1 cellular context compared by ENCODE assay signal in the genomic region with DNA sequence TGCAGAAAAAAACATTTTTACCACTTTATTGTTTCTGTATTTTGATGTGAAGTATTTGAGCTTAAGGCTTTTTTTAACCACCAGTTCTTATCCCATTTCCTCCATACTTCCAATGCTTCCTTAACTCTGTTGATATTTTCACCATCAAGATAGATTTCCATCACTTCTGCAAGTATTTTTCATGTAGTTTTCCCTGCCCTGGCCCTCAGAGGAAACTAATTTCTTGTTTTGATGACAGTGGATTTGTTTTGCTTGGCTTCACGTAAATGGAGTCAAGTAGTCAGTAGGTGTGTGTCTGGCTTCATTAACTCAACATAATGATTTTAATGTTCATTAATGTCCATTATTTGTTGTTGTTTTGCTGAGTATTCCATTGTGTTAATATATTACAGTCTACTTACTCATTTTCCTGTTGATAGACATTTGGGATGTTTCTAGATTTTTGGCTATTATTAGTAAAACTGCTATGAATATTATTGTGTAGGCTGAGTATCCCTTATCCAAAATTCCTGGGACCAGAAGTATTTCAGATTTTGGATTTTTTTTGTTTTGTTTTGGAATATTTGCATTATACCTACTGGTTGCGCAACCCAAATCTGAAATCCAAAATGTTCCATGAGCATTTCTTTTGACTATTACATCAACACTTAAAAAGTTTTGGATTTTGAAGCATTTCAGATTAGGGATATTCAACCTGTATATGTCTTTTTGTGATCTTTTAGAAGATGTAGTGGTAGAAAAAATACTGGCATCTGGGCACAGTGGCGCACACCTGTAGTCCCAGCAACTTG.
TF ChIP-seq lines count a peak whose summit lies in the region.

No MANE protein-coding gene starts in this region.

TF ChIP-seq in GM23338, 12 proteins besides CTCF, POLR2A, EP300 and RAD21 (continued from another document):
- TF ChIP-seq, protein P1, sequence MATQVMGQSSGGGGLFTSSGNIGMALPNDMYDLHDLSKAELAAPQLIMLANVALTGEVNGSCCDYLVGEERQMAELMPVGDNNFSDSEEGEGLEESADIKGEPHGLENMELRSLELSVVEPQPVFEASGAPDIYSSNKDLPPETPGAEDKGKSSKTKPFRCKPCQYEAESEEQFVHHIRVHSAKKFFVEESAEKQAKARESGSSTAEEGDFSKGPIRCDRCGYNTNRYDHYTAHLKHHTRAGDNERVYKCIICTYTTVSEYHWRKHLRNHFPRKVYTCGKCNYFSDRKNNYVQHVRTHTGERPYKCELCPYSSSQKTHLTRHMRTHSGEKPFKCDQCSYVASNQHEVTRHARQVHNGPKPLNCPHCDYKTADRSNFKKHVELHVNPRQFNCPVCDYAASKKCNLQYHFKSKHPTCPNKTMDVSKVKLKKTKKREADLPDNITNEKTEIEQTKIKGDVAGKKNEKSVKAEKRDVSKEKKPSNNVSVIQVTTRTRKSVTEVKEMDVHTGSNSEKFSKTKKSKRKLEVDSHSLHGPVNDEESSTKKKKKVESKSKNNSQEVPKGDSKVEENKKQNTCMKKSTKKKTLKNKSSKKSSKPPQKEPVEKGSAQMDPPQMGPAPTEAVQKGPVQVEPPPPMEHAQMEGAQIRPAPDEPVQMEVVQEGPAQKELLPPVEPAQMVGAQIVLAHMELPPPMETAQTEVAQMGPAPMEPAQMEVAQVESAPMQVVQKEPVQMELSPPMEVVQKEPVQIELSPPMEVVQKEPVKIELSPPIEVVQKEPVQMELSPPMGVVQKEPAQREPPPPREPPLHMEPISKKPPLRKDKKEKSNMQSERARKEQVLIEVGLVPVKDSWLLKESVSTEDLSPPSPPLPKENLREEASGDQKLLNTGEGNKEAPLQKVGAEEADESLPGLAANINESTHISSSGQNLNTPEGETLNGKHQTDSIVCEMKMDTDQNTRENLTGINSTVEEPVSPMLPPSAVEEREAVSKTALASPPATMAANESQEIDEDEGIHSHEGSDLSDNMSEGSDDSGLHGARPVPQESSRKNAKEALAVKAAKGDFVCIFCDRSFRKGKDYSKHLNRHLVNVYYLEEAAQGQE (IDR thresholded peaks at IDR 0.05; ENCODE audit: unreplicated experiment), result no peak
- no peak for TF ChIP-seq STAT1 (IDR thresholded peaks at IDR 0.05; ENCODE audit: unreplicated experiment)
- TF ChIP-seq ZNF331 (CRISPR knock-in tag; IDR thresholded peaks at IDR 0.05; ENCODE audit: low read depth), result no peak
